In genomic region chr3:157438371-157438735, GRCh38 we compare ENCODE assay signal across 8 cellular contexts. TPM values are rescaled to one million over a fixed set of nuclear protein-coding genes. Genes with fewer than 3 reads are reported as not detected.
DNase-seq lines count a peak whose midpoint lies in the region; FAIRE-seq and TF ChIP-seq lines count a peak whose summit lies in the region.

No MANE protein-coding gene starts in this region.

- peak overlapping the region; percentile 84 for H3K4me3 ChIP-seq in AG10803 (ENCODE audit: low read length)

- no peaks in the 10 kb centered on the region for H3K36me3 Mint-ChIP-seq in mesothelial cell of epicardium

- H3K27me3 Mint-ChIP-seq in mesothelial cell of epicardium (ENCODE audit: low read depth): peaks cover 57% of the 10 kb centered on the region

- H3K4me1 Mint-ChIP-seq in mesothelial cell of epicardium: peaks cover 31% of the 10 kb centered on the region

- H3K9me3 Mint-ChIP-seq in mesothelial cell of epicardium: no peaks in the 10 kb centered on the region

- DNase-seq in AG10803 (ENCODE audit: low read depth) (no peak), LHCN-M2 (ENCODE audit: low read depth) (peak; percentile 50), cerebellar cortex (ENCODE audit: low spot score) (peak; percentile 36), mesothelial cell of epicardium (ENCODE audit: low spot score in 2 of 2, unreplicated experiment in 2 of 2) (no peak), HUDEP-2 (lab: John Stamatoyannopoulos, UW; ENCODE audit: unreplicated experiment in 76 of 76) (no peak), SW480 (ENCODE audit: low spot score) (no peak), GM12891 (ENCODE audit: insufficient read length, low spot score) (no peak)
- DNase-seq in activated effector memory CD4-positive, alpha-beta T cell treated with Interleukin-2 at 50 U/mL for 16 hours: no peak

- TF ChIP-seq CTCF in AG10803 (conservative IDR thresholded peaks at IDR 0.05; ENCODE audit: low read length) (no peak), mesothelial cell of epicardium (IDR thresholded peaks at IDR 0.05; ENCODE audit: unreplicated experiment) (no peak)

- H3K4me3 Mint-ChIP-seq in mesothelial cell of epicardium: peak overlapping the region; percentile 69

- no peak for TF ChIP-seq POLR2A in GM12891 (IDR thresholded peaks at IDR 0.05; ENCODE audit: low read depth, low read length)

- H3K27ac Mint-ChIP-seq in mesothelial cell of epicardium: peak overlapping the region; percentile 83

- FAIRE-seq in GM12891 (lab: Jason Lieb, UNC): no peak

TF ChIP-seq in GM12891, 5 proteins besides CTCF, POLR2A, EP300 and RAD21:
- TF ChIP-seq POLR2AphosphoS5 (IDR thresholded peaks at IDR 0.05; ENCODE audit: low read depth, low read length) (no peak), PAX5 (IDR thresholded peaks at IDR 0.05; ENCODE audit: insufficient read depth, low read length, severe bottlenecking) (no peak), POU2F2 (IDR thresholded peaks at IDR 0.05; ENCODE audit: low read depth, low read length) (no peak)

RNA-seq across cellular contexts. Expression of gene PTX3, which starts 1.7 kb away (rescaled TPM):
- total RNA-seq in LHCN-M2 (2014; rRNA removed): 124 and 161 TPM in 2 replicates
- 71.7 TPM for polyA plus RNA-seq in LHCN-M2 (2012)
- 35.6 to 44.1 TPM (median 39.9 TPM) in 3 replicates for total RNA-seq in mesothelial cell of epicardium
- polyA plus RNA-seq in GM12891 (2012; ENCODE audit: low read depth, missing spikeins): 0.04 TPM

Comparison
In these comparisons a context has a peak if more than half of its experiments do, and no peak if none do; other contexts are left out.
1. DNase-seq: peak in LHCN-M2 (single experiment) and cerebellar cortex (single experiment); none in AG10803 (single experiment), mesothelial cell of epicardium (0 of 2), activated effector memory CD4-positive, alpha-beta T cell treated with Interleukin-2 at 50 U/mL for 16 hours (single experiment), HUDEP-2 (0 of 76), SW480 (single experiment) and GM12891 (single experiment).